25 cellular contexts compared by ENCODE assay signal in genomic region chr11:107648247-107648646, GRCh38. TPM values are rescaled to one million over a fixed set of nuclear protein-coding genes. Genes with fewer than 3 reads are reported as not detected.
"Had no signal": no experiment of that assay in that cellular context is flagged by ENCODE, and none has a peak within 500 bp of the region (broad histone marks: within the 10 kb centered on the region; RNA-seq: fewer than 3 reads in every experiment).

No MANE protein-coding gene starts in this region.

- H3K4me3 Mint-ChIP-seq: naive thymus-derived CD4-positive, alpha-beta T cell; stimulated activated naive B cell treated with anti-CD40 and anti-IgM and Interleukin-4, amounts not matched to agents 10 μg/mL and 1 μg/mL and 100 μg/mL, for 72 hours; stimulated activated naive CD8-positive, alpha-beta T cell treated with anti-CD3 and anti-CD28 coated beads, Interleukin-15, amount 100 ng/mL, for 72 hours had no signal

- H3K4me3 ChIP-seq: dorsolateral prefrontal cortex, esophagus muscularis mucosa, gastrocnemius medialis, heart right ventricle, lung, psoas muscle, spleen, testis, transverse colon had no signal

- H3K27me3 ChIP-seq: dorsolateral prefrontal cortex, esophagus muscularis mucosa, gastrocnemius medialis, spleen, testis, transverse colon had no signal

- H3K27ac Mint-ChIP-seq: naive thymus-derived CD4-positive, alpha-beta T cell; stimulated activated naive B cell treated with anti-CD40 and anti-IgM and Interleukin-4, amounts not matched to agents 10 μg/mL and 1 μg/mL and 100 μg/mL, for 72 hours; stimulated activated naive CD8-positive, alpha-beta T cell treated with anti-CD3 and anti-CD28 coated beads, Interleukin-15, amount 100 ng/mL, for 72 hours had no signal

- H3K36me3 ChIP-seq: esophagus muscularis mucosa, gastrocnemius medialis, heart right ventricle, spleen, transverse colon had no signal

- H3K9me3 Mint-ChIP-seq: stimulated activated naive B cell treated with anti-CD40 and anti-IgM and Interleukin-4, amounts not matched to agents 10 μg/mL and 1 μg/mL and 100 μg/mL, for 72 hours; stimulated activated naive CD8-positive, alpha-beta T cell treated with anti-CD3 and anti-CD28 coated beads, Interleukin-15, amount 100 ng/mL, for 72 hours had no signal

- H3K27ac ChIP-seq: dorsolateral prefrontal cortex, epithelial cell of prostate, esophagus muscularis mucosa, gastrocnemius medialis, heart right ventricle, psoas muscle, spleen, testis, transverse colon had no signal

- H3K9me3 ChIP-seq: esophagus muscularis mucosa, gastrocnemius medialis, heart right ventricle, psoas muscle, spleen, testis, transverse colon had no signal

- H3K4me1 Mint-ChIP-seq: stimulated activated naive B cell treated with anti-CD40 and anti-IgM and Interleukin-4, amounts not matched to agents 10 μg/mL and 1 μg/mL and 100 μg/mL, for 72 hours; stimulated activated naive CD8-positive, alpha-beta T cell treated with anti-CD3 and anti-CD28 coated beads, Interleukin-15, amount 100 ng/mL, for 72 hours had no signal

- H3K36me3 Mint-ChIP-seq: naive thymus-derived CD4-positive, alpha-beta T cell; stimulated activated naive B cell treated with anti-CD40 and anti-IgM and Interleukin-4, amounts not matched to agents 10 μg/mL and 1 μg/mL and 100 μg/mL, for 72 hours had no signal

- DNase-seq: central memory CD4-positive, alpha-beta T cell; cortex of kidney; dorsolateral prefrontal cortex; effector memory CD4-positive, alpha-beta T cell; gastrocnemius medialis; heart right ventricle; hypothalamus; left colon; left ventricle myocardium superior; naive thymus-derived CD4-positive, alpha-beta T cell; psoas muscle; spleen; stimulated activated CD4-positive, alpha-beta T cell treated with anti-CD3 and anti-CD28 coated beads, Interleukin-15, amount 100 ng/mL, for 24 hours; stimulated activated CD4-positive, alpha-beta T cell treated with anti-CD3 and anti-CD28 coated beads, Interleukin-1b, Interleukin-23, amount 100 ng/mL, for 48 hours; stimulated activated CD4-positive, alpha-beta T cell treated with anti-CD3 and anti-CD28 coated beads, Interleukin-4, amount 100 ng/mL, for 4 hours; stimulated activated naive B cell treated with anti-CD40 and anti-IgM and Interleukin-4, amounts not matched to agents 10 μg/mL and 1 μg/mL and 100 μg/mL, for 72 hours; stimulated activated naive CD8-positive, alpha-beta T cell treated with anti-CD3 and anti-CD28 coated beads, Interleukin-15, amount 100 ng/mL, for 72 hours; testis; transverse colon had no signal

- H3K4me1 ChIP-seq: esophagus muscularis mucosa, gastrocnemius medialis, heart right ventricle, psoas muscle, spleen, testis, transverse colon had no signal

- ATAC-seq: gastrocnemius medialis; heart right ventricle; left colon; left ventricle myocardium superior; naive thymus-derived CD4-positive, alpha-beta T cell; psoas muscle; sciatic nerve; stimulated activated naive B cell treated with anti-CD40 and anti-IgM and Interleukin-4, amounts not matched to agents 10 μg/mL and 1 μg/mL and 100 μg/mL, for 72 hours; stimulated activated naive CD8-positive, alpha-beta T cell treated with anti-CD3 and anti-CD28 coated beads, Interleukin-15, amount 100 ng/mL, for 72 hours had no signal

RNA-seq across cellular contexts. Expression of gene ELMOD1, which starts 57.3 kb away (rescaled TPM):
- total RNA-seq: naive thymus-derived CD4-positive, alpha-beta T cell; omental fat pad; spleen; subcutaneous adipose tissue had no signal
- polyA plus RNA-seq: naive thymus-derived CD4-positive, alpha-beta T cell had no signal
